Comparison of ENCODE assay signal across 1 cellular context in the genomic region with DNA sequence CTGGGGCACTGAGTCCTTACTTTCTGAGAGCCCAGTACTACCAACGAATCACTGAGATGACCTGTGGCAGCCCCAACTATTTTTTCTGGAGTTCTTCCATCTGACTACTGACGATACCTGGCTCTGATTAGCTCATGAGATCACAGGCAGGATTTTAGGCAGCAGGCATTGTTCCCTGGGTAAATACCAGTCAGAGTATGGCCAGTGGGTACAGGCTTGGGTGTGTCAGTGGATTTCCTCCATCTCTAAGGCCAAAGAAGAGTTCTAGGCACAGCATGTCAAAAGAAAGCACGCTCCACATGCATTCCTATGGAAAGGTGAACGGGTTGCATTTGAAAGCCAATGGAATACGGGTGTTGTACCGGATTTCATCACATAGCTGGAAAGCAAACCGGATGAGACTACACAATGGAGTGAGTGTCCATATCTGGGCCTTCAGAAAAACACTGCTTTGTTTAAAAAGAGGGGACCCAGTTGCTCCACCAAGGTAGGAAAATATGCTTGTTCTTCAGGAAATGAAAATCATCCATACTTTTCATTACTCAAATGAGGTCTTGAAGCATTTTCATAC.
TF ChIP-seq lines count a peak whose summit lies in the region.

No MANE protein-coding gene starts in this region.

TF ChIP-seq in H1, 55 proteins besides CTCF, POLR2A, EP300 and RAD21:
- TF ChIP-seq KDM5A (IDR thresholded peaks at IDR 0.05; ENCODE audit: low read length) (no peak), BACH1 (IDR thresholded peaks at IDR 0.05; ENCODE audit: low read length) (no peak), MAFK (IDR thresholded peaks at IDR 0.05; ENCODE audit: low read depth, low read length) (no peak), CBX5 (IDR thresholded peaks at IDR 0.05; ENCODE audit: low read depth, low read length) (no peak), GABPA (IDR thresholded peaks at IDR 0.05; ENCODE audit: borderline replicate concordance, insufficient read depth, low read length) (no peak), ASH2L (IDR thresholded peaks at IDR 0.05; ENCODE audit: low read length) (no peak), YY1 (IDR thresholded peaks at IDR 0.05; ENCODE audit: low read depth, low read length) (no peak), KDM1A (IDR thresholded peaks at IDR 0.05; ENCODE audit: borderline replicate concordance, low read length) (no peak), JUND (IDR thresholded peaks at IDR 0.05; ENCODE audit: low read length) (no peak), TEAD4 (IDR thresholded peaks at IDR 0.05; ENCODE audit: low read depth, low read length) (no peak), SP2 (IDR thresholded peaks at IDR 0.05; ENCODE audit: low read length) (no peak), POLR2AphosphoS5 (IDR thresholded peaks at IDR 0.05; ENCODE audit: low read depth, low read length) (no peak), CHD7 (IDR thresholded peaks at IDR 0.05; ENCODE audit: insufficient replicate concordance, low read length) (no peak), KDM4A (IDR thresholded peaks at IDR 0.05; ENCODE audit: low read depth, low read length, severe bottlenecking) (no peak)
